Comparison of ENCODE assay signal across 1 cellular context in the genomic region with DNA sequence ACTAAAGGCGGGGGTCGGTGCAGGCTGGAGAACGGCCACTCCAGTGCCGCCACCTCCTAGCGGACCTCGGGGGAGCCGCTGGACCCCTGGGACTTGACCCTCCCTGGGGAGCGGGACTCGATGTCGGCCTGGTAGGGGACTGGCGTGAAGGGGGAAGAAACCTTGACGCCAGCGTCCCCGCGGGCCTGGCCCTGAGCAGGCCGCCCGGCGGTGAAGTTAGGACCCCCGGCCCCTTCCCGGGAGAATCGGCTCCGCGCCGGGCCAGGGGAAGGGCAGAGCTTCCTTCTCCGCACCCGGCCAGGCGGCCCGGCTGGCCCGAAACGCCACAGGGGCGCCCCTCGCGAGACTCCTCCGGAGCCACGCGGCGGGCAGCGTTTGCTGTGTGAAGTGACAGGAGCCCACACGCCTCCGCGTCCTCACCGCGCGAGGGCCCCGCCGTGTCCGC.
A peak's percentile ranks its signal among the peaks of the same experiment; 100 is the strongest.
TF ChIP-seq lines count a peak whose summit lies in the region.

No MANE protein-coding gene starts in this region.

TF ChIP-seq in HepG2, 621 proteins besides CTCF, POLR2A, EP300 and RAD21 (continued from another document and continues in another):
- TF ChIP-seq, protein P1, sequence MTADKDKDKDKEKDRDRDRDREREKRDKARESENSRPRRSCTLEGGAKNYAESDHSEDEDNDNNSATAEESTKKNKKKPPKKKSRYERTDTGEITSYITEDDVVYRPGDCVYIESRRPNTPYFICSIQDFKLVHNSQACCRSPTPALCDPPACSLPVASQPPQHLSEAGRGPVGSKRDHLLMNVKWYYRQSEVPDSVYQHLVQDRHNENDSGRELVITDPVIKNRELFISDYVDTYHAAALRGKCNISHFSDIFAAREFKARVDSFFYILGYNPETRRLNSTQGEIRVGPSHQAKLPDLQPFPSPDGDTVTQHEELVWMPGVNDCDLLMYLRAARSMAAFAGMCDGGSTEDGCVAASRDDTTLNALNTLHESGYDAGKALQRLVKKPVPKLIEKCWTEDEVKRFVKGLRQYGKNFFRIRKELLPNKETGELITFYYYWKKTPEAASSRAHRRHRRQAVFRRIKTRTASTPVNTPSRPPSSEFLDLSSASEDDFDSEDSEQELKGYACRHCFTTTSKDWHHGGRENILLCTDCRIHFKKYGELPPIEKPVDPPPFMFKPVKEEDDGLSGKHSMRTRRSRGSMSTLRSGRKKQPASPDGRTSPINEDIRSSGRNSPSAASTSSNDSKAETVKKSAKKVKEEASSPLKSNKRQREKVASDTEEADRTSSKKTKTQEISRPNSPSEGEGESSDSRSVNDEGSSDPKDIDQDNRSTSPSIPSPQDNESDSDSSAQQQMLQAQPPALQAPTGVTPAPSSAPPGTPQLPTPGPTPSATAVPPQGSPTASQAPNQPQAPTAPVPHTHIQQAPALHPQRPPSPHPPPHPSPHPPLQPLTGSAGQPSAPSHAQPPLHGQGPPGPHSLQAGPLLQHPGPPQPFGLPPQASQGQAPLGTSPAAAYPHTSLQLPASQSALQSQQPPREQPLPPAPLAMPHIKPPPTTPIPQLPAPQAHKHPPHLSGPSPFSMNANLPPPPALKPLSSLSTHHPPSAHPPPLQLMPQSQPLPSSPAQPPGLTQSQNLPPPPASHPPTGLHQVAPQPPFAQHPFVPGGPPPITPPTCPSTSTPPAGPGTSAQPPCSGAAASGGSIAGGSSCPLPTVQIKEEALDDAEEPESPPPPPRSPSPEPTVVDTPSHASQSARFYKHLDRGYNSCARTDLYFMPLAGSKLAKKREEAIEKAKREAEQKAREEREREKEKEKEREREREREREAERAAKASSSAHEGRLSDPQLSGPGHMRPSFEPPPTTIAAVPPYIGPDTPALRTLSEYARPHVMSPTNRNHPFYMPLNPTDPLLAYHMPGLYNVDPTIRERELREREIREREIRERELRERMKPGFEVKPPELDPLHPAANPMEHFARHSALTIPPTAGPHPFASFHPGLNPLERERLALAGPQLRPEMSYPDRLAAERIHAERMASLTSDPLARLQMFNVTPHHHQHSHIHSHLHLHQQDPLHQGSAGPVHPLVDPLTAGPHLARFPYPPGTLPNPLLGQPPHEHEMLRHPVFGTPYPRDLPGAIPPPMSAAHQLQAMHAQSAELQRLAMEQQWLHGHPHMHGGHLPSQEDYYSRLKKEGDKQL (CRISPR knock-in tag; IDR thresholded peaks at IDR 0.05; ENCODE audit: low read depth), result no peak; the same call in 1 of the 2 replicates
- 0 out of 2 replicates have a peak, but pooled peaks have one; percentile 9 for TF ChIP-seq ZNF761 (CRISPR knock-in tag; conservative IDR thresholded peaks at IDR 0.05)
- no peak for TF ChIP-seq U2AF1 (optimal IDR thresholded peaks at IDR 0.05; ENCODE audit: low read depth, low read length)
- TF ChIP-seq AGO2 (optimal IDR thresholded peaks at IDR 0.05; ENCODE audit: low read depth, low read length), result peak; percentile 81
- TF ChIP-seq, protein P2, sequence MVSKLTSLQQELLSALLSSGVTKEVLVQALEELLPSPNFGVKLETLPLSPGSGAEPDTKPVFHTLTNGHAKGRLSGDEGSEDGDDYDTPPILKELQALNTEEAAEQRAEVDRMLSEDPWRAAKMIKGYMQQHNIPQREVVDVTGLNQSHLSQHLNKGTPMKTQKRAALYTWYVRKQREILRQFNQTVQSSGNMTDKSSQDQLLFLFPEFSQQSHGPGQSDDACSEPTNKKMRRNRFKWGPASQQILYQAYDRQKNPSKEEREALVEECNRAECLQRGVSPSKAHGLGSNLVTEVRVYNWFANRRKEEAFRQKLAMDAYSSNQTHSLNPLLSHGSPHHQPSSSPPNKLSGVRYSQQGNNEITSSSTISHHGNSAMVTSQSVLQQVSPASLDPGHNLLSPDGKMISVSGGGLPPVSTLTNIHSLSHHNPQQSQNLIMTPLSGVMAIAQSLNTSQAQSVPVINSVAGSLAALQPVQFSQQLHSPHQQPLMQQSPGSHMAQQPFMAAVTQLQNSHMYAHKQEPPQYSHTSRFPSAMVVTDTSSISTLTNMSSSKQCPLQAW (CRISPR knock-in tag; IDR thresholded peaks at IDR 0.05), result no peak
- TF ChIP-seq ZNF530 (CRISPR knock-in tag; IDR thresholded peaks at IDR 0.05; ENCODE audit: low read depth), result no peak
- TF ChIP-seq SALL1 (CRISPR knock-in tag; IDR thresholded peaks at IDR 0.05), result peak; percentile 35; the same call in 1 of the 2 replicates
- 0 out of 2 replicates have a peak, but pooled peaks have one; percentile 23 for TF ChIP-seq ZFAT (CRISPR knock-in tag; conservative IDR thresholded peaks at IDR 0.05)
- TF ChIP-seq, protein P3, sequence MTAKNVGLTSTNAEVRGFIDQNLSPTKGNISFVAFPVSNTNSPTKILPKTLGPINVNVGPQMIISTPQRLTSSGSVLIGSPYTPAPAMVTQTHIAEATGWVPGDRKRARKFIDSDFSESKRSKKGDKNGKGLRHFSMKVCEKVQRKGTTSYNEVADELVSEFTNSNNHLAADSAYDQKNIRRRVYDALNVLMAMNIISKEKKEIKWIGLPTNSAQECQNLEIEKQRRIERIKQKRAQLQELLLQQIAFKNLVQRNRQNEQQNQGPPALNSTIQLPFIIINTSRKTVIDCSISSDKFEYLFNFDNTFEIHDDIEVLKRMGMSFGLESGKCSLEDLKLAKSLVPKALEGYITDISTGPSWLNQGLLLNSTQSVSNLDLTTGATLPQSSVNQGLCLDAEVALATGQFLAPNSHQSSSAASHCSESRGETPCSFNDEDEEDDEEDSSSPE (CRISPR knock-in tag; IDR thresholded peaks at IDR 0.05), result 0 out of 2 replicates have a peak, but pooled peaks have one; percentile 6
- no peak for TF ChIP-seq POLR2G (IDR thresholded peaks at IDR 0.05; ENCODE audit: low read depth, low read length)
- TF ChIP-seq RFXANK (CRISPR knock-in tag; IDR thresholded peaks at IDR 0.05), result 0 out of 2 replicates have a peak, but pooled peaks have one; percentile 16
- TF ChIP-seq, protein P4, sequence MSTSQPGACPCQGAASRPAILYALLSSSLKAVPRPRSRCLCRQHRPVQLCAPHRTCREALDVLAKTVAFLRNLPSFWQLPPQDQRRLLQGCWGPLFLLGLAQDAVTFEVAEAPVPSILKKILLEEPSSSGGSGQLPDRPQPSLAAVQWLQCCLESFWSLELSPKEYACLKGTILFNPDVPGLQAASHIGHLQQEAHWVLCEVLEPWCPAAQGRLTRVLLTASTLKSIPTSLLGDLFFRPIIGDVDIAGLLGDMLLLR (CRISPR knock-in tag; IDR thresholded peaks at IDR 0.05), result 0 out of 2 replicates have a peak, but pooled peaks have one; percentile 5
- TF ChIP-seq KDM1A (CRISPR knock-in tag; IDR thresholded peaks at IDR 0.05), result no peak
- no peak for TF ChIP-seq ARHGAP35 (CRISPR knock-in tag; IDR thresholded peaks at IDR 0.05; ENCODE audit: borderline replicate concordance)
- TF ChIP-seq, protein P5, sequence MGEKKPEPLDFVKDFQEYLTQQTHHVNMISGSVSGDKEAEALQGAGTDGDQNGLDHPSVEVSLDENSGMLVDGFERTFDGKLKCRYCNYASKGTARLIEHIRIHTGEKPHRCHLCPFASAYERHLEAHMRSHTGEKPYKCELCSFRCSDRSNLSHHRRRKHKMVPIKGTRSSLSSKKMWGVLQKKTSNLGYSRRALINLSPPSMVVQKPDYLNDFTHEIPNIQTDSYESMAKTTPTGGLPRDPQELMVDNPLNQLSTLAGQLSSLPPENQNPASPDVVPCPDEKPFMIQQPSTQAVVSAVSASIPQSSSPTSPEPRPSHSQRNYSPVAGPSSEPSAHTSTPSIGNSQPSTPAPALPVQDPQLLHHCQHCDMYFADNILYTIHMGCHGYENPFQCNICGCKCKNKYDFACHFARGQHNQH (CRISPR knock-in tag; IDR thresholded peaks at IDR 0.05), result no peak
- TF ChIP-seq, protein P6, sequence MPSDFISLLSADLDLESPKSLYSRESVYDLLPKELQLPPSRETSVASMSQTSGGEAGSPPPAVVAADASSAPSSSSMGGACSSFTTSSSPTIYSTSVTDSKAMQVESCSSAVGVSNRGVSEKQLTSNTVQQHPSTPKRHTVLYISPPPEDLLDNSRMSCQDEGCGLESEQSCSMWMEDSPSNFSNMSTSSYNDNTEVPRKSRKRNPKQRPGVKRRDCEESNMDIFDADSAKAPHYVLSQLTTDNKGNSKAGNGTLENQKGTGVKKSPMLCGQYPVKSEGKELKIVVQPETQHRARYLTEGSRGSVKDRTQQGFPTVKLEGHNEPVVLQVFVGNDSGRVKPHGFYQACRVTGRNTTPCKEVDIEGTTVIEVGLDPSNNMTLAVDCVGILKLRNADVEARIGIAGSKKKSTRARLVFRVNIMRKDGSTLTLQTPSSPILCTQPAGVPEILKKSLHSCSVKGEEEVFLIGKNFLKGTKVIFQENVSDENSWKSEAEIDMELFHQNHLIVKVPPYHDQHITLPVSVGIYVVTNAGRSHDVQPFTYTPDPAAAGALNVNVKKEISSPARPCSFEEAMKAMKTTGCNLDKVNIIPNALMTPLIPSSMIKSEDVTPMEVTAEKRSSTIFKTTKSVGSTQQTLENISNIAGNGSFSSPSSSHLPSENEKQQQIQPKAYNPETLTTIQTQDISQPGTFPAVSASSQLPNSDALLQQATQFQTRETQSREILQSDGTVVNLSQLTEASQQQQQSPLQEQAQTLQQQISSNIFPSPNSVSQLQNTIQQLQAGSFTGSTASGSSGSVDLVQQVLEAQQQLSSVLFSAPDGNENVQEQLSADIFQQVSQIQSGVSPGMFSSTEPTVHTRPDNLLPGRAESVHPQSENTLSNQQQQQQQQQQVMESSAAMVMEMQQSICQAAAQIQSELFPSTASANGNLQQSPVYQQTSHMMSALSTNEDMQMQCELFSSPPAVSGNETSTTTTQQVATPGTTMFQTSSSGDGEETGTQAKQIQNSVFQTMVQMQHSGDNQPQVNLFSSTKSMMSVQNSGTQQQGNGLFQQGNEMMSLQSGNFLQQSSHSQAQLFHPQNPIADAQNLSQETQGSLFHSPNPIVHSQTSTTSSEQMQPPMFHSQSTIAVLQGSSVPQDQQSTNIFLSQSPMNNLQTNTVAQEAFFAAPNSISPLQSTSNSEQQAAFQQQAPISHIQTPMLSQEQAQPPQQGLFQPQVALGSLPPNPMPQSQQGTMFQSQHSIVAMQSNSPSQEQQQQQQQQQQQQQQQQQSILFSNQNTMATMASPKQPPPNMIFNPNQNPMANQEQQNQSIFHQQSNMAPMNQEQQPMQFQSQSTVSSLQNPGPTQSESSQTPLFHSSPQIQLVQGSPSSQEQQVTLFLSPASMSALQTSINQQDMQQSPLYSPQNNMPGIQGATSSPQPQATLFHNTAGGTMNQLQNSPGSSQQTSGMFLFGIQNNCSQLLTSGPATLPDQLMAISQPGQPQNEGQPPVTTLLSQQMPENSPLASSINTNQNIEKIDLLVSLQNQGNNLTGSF (CRISPR knock-in tag; IDR thresholded peaks at IDR 0.05), result 0 out of 2 replicates have a peak, but pooled peaks have one; percentile 17
- no peak for TF ChIP-seq SRF (IDR thresholded peaks at IDR 0.05; ENCODE audit: low read depth, low read length)
- peak; percentile 46 for TF ChIP-seq RBFOX2 (IDR thresholded peaks at IDR 0.05; ENCODE audit: low read depth, low read length)
- TF ChIP-seq, protein P7, sequence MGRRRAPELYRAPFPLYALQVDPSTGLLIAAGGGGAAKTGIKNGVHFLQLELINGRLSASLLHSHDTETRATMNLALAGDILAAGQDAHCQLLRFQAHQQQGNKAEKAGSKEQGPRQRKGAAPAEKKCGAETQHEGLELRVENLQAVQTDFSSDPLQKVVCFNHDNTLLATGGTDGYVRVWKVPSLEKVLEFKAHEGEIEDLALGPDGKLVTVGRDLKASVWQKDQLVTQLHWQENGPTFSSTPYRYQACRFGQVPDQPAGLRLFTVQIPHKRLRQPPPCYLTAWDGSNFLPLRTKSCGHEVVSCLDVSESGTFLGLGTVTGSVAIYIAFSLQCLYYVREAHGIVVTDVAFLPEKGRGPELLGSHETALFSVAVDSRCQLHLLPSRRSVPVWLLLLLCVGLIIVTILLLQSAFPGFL (CRISPR knock-in tag; IDR thresholded peaks at IDR 0.05), result 0 out of 2 replicates have a peak, but pooled peaks have one; percentile 8
- no peak for TF ChIP-seq PRMT3 (CRISPR knock-in tag; IDR thresholded peaks at IDR 0.05; ENCODE audit: borderline replicate concordance, low read depth)
- TF ChIP-seq ZNF256 (CRISPR knock-in tag; conservative IDR thresholded peaks at IDR 0.05), result no peak
- peak; percentile 9; the same call in 1 of the 2 replicates for TF ChIP-seq ZNF776 (CRISPR knock-in tag; IDR thresholded peaks at IDR 0.05)
- no peak for TF ChIP-seq TEAD3 (CRISPR knock-in tag; optimal IDR thresholded peaks at IDR 0.05; ENCODE audit: borderline replicate concordance)
- no peak for TF ChIP-seq SAFB2 (CRISPR knock-in tag; IDR thresholded peaks at IDR 0.05; ENCODE audit: borderline replicate concordance, low read depth)
- TF ChIP-seq ZNF180 (CRISPR knock-in tag; IDR thresholded peaks at IDR 0.05; ENCODE audit: borderline replicate concordance, low read depth), result peak; percentile 81; the same call in 1 of the 2 replicates
- TF ChIP-seq, protein P8, sequence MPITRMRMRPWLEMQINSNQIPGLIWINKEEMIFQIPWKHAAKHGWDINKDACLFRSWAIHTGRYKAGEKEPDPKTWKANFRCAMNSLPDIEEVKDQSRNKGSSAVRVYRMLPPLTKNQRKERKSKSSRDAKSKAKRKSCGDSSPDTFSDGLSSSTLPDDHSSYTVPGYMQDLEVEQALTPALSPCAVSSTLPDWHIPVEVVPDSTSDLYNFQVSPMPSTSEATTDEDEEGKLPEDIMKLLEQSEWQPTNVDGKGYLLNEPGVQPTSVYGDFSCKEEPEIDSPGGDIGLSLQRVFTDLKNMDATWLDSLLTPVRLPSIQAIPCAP (CRISPR knock-in tag; IDR thresholded peaks at IDR 0.05; ENCODE audit: low read depth), result no peak
- no peak for TF ChIP-seq MAFF (IDR thresholded peaks at IDR 0.05; ENCODE audit: low read depth, low read length)
- TF ChIP-seq MIXL1 (CRISPR knock-in tag; IDR thresholded peaks at IDR 0.05), result no peak
- TF ChIP-seq ZNF790 (CRISPR knock-in tag; IDR thresholded peaks at IDR 0.05; ENCODE audit: borderline replicate concordance), result 0 out of 2 replicates have a peak, but pooled peaks have one; percentile 36
- TF ChIP-seq KLF15 (CRISPR knock-in tag; IDR thresholded peaks at IDR 0.05; ENCODE audit: borderline replicate concordance), result 0 out of 2 replicates have a peak, but pooled peaks have one; percentile 29
- TF ChIP-seq, protein P9, sequence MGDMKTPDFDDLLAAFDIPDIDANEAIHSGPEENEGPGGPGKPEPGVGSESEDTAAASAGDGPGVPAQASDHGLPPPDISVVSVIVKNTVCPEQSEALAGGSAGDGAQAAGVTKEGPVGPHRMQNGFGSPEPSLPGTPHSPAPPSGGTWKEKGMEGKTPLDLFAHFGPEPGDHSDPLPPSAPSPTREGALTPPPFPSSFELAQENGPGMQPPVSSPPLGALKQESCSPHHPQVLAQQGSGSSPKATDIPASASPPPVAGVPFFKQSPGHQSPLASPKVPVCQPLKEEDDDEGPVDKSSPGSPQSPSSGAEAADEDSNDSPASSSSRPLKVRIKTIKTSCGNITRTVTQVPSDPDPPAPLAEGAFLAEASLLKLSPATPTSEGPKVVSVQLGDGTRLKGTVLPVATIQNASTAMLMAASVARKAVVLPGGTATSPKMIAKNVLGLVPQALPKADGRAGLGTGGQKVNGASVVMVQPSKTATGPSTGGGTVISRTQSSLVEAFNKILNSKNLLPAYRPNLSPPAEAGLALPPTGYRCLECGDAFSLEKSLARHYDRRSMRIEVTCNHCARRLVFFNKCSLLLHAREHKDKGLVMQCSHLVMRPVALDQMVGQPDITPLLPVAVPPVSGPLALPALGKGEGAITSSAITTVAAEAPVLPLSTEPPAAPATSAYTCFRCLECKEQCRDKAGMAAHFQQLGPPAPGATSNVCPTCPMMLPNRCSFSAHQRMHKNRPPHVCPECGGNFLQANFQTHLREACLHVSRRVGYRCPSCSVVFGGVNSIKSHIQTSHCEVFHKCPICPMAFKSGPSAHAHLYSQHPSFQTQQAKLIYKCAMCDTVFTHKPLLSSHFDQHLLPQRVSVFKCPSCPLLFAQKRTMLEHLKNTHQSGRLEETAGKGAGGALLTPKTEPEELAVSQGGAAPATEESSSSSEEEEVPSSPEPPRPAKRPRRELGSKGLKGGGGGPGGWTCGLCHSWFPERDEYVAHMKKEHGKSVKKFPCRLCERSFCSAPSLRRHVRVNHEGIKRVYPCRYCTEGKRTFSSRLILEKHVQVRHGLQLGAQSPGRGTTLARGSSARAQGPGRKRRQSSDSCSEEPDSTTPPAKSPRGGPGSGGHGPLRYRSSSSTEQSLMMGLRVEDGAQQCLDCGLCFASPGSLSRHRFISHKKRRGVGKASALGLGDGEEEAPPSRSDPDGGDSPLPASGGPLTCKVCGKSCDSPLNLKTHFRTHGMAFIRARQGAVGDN (CRISPR knock-in tag; IDR thresholded peaks at IDR 0.05), result peak; percentile 54; the same call in 1 of the 2 replicates
- TF ChIP-seq HIVEP1 (CRISPR knock-in tag; IDR thresholded peaks at IDR 0.05), result 0 out of 2 replicates have a peak, but pooled peaks have one; percentile 7
